In genomic region chr11:115958089-115959000, GRCh38 we compare ENCODE assay signal across 26 cellular contexts.
A peak's percentile ranks its signal among the peaks of the same experiment; 100 is the strongest.
DNase-seq lines count a peak whose midpoint lies in the region; ATAC-seq and TF ChIP-seq lines count a peak whose summit lies in the region.
"Had no signal": no experiment of that assay in that cellular context is flagged by ENCODE, and none has a peak within 500 bp of the region (broad histone marks: within the 10 kb centered on the region; RNA-seq: fewer than 3 reads in every experiment).

No MANE protein-coding gene starts in this region.

- ATAC-seq in activated T-cell treated with anti-CD3 and anti-CD28 coated beads, Interleukin-2, amount 50 U/mL, for 72 hours (replicated peaks in 1 of 2), result no peak
- ATAC-seq in stimulated activated effector memory CD8-positive, alpha-beta T cell treated with anti-CD3 and anti-CD28 coated beads, Interleukin-12 subunit alpha, Interleukin-12 subunit beta, amount 100 ng/mL, for 72 hours, result peak; percentile 19
- ATAC-seq in HG02884 (IDR thresholded peaks at IDR 0.05; ENCODE audit: unreplicated experiment) (no peak), right cardiac atrium (no peak)
- ATAC-seq: activated CD4-positive, CD25-positive, alpha-beta regulatory T cell treated with anti-CD3 and anti-CD28 coated beads, Interleukin-2, amount 50 U/mL, for 24 hours; activated naive CD8-positive, alpha-beta T cell treated with anti-CD3 and anti-CD28 coated beads, Interleukin-2, amount 50 U/mL, for 24 hours; left colon; Panc1 had no signal

- H3K27ac Mint-ChIP-seq in activated T-cell treated with anti-CD3 and anti-CD28 coated beads, Interleukin-2, amount 50 U/mL, for 72 hours, result peak overlapping the region; percentile 64
- no peak overlapping the region for H3K27ac Mint-ChIP-seq in endodermal cell
- no peak overlapping the region for H3K27ac Mint-ChIP-seq in stimulated activated effector memory CD8-positive, alpha-beta T cell treated with anti-CD3 and anti-CD28 coated beads, Interleukin-12 subunit alpha, Interleukin-12 subunit beta, amount 100 ng/mL, for 72 hours
- H3K27ac Mint-ChIP-seq: activated CD4-positive, alpha-beta memory T cell treated with anti-CD3 and anti-CD28 coated beads for 36 hours; activated naive CD8-positive, alpha-beta T cell treated with anti-CD3 and anti-CD28 coated beads, Interleukin-2, amount 50 U/mL, for 24 hours; B cell; CD8-positive, alpha-beta memory T cell; memory B cell had no signal

- H3K9ac ChIP-seq in endodermal cell (ENCODE audit: extremely low read depth, low read length, poor library complexity, severe bottlenecking), result no peak overlapping the region

- intact Hi-C loops in right cardiac atrium (cut with DNase I), result no loop called here

- no peaks in the 10 kb centered on the region for H3K36me3 Mint-ChIP-seq in activated T-cell treated with anti-CD3 and anti-CD28 coated beads, Interleukin-2, amount 50 U/mL, for 72 hours (ENCODE audit: insufficient read depth in 2 of 2)
- no peaks in the 10 kb centered on the region for H3K36me3 Mint-ChIP-seq in endodermal cell (ENCODE audit: low read depth)
- H3K36me3 Mint-ChIP-seq in stimulated activated effector memory CD8-positive, alpha-beta T cell treated with anti-CD3 and anti-CD28 coated beads, Interleukin-12 subunit alpha, Interleukin-12 subunit beta, amount 100 ng/mL, for 72 hours, result no peaks in the 10 kb centered on the region
- H3K36me3 Mint-ChIP-seq: activated CD4-positive, alpha-beta memory T cell treated with anti-CD3 and anti-CD28 coated beads for 36 hours; CD8-positive, alpha-beta memory T cell; memory B cell had no signal

- H3K27me3 ChIP-seq in endodermal cell (ENCODE audit: control insufficient read depth, insufficient read depth, low read length, poor library complexity, severe bottlenecking), result no peaks in the 10 kb centered on the region
- H3K27me3 ChIP-seq in right cardiac atrium (ENCODE audit: control insufficient read depth, insufficient read depth), result no peaks in the 10 kb centered on the region
- H3K27me3 ChIP-seq: body of pancreas had no signal

- H3K4me1 ChIP-seq in endodermal cell (ENCODE audit: control insufficient read depth, insufficient read depth, low read length), result no peaks in the 10 kb centered on the region
- no peaks in the 10 kb centered on the region for H3K4me1 ChIP-seq in right cardiac atrium (ENCODE audit: control insufficient read depth, insufficient read depth, low read length)
- H3K4me1 ChIP-seq: suprapubic skin had no signal

- WGBS in endodermal cell (ENCODE audit: insufficient coverage in 1 of 2, insufficient read length in 1 of 2), 2 experiments, result 89% methylated on average over 7 to 20 of the region's 20 CpGs
- 84% methylated on average over 20 of the region's 20 CpGs for WGBS in right cardiac atrium

- peaks cover 0 to 4% of the 10 kb centered on the region in 2 donors for H3K9me3 Mint-ChIP-seq in activated T-cell treated with anti-CD3 and anti-CD28 coated beads, Interleukin-2, amount 50 U/mL, for 72 hours
- H3K9me3 Mint-ChIP-seq in endodermal cell, result no peaks in the 10 kb centered on the region
- H3K9me3 Mint-ChIP-seq in stimulated activated effector memory CD8-positive, alpha-beta T cell treated with anti-CD3 and anti-CD28 coated beads, Interleukin-12 subunit alpha, Interleukin-12 subunit beta, amount 100 ng/mL, for 72 hours, result peaks cover 10% of the 10 kb centered on the region
- H3K9me3 Mint-ChIP-seq: activated CD4-positive, alpha-beta memory T cell treated with anti-CD3 and anti-CD28 coated beads for 36 hours; activated naive CD8-positive, alpha-beta T cell treated with anti-CD3 and anti-CD28 coated beads, Interleukin-2, amount 50 U/mL, for 24 hours; CD8-positive, alpha-beta memory T cell; memory B cell had no signal

- H3K9me3 ChIP-seq in endodermal cell (ENCODE audit: control insufficient read depth, low read length) (no peaks in the 10 kb centered on the region), right cardiac atrium (ENCODE audit: control insufficient read depth, low read length) (no peaks in the 10 kb centered on the region)
- H3K9me3 ChIP-seq: body of pancreas, suprapubic skin had no signal

- peaks cover 7% of the 10 kb centered on the region for H3K27me3 Mint-ChIP-seq in activated T-cell treated with anti-CD3 and anti-CD28 coated beads, Interleukin-2, amount 50 U/mL, for 72 hours (ENCODE audit: low read depth)
- peaks cover 7% of the 10 kb centered on the region for H3K27me3 Mint-ChIP-seq in endodermal cell (ENCODE audit: insufficient read depth)
- H3K27me3 Mint-ChIP-seq: activated naive CD8-positive, alpha-beta T cell treated with anti-CD3 and anti-CD28 coated beads, Interleukin-2, amount 50 U/mL, for 24 hours had no signal

- H3K27ac ChIP-seq in endodermal cell (ENCODE audit: low read depth, low read length), result peak overlapping the region; percentile 75
- no peak overlapping the region for H3K27ac ChIP-seq in right cardiac atrium (ENCODE audit: low read length)
- H3K27ac ChIP-seq: body of pancreas, epithelial cell of prostate, suprapubic skin had no signal

- no peak overlapping the region for H3K4me3 Mint-ChIP-seq in activated T-cell treated with anti-CD3 and anti-CD28 coated beads, Interleukin-2, amount 50 U/mL, for 72 hours
- no peak overlapping the region for H3K4me3 Mint-ChIP-seq in endodermal cell
- H3K4me3 Mint-ChIP-seq in stimulated activated effector memory CD8-positive, alpha-beta T cell treated with anti-CD3 and anti-CD28 coated beads, Interleukin-12 subunit alpha, Interleukin-12 subunit beta, amount 100 ng/mL, for 72 hours, result no peak overlapping the region
- H3K4me3 Mint-ChIP-seq: activated CD4-positive, alpha-beta memory T cell treated with anti-CD3 and anti-CD28 coated beads for 36 hours; activated naive CD8-positive, alpha-beta T cell treated with anti-CD3 and anti-CD28 coated beads, Interleukin-2, amount 50 U/mL, for 24 hours; B cell; CD8-positive, alpha-beta memory T cell; memory B cell had no signal

- peak; percentile 35 for TF ChIP-seq CTCF in endodermal cell (conservative IDR thresholded peaks at IDR 0.05)

- H3K4me1 Mint-ChIP-seq in activated T-cell treated with anti-CD3 and anti-CD28 coated beads, Interleukin-2, amount 50 U/mL, for 72 hours (ENCODE audit: low read depth), result no peaks in the 10 kb centered on the region
- H3K4me1 Mint-ChIP-seq in endodermal cell, result peaks cover 10% of the 10 kb centered on the region
- H3K4me1 Mint-ChIP-seq in stimulated activated effector memory CD8-positive, alpha-beta T cell treated with anti-CD3 and anti-CD28 coated beads, Interleukin-12 subunit alpha, Interleukin-12 subunit beta, amount 100 ng/mL, for 72 hours, result no peaks in the 10 kb centered on the region
- H3K4me1 Mint-ChIP-seq: activated naive CD8-positive, alpha-beta T cell treated with anti-CD3 and anti-CD28 coated beads, Interleukin-2, amount 50 U/mL, for 24 hours; B cell; CD8-positive, alpha-beta memory T cell had no signal

- H3K4me3 ChIP-seq in endodermal cell (ENCODE audit: low read length) (no peak overlapping the region), right cardiac atrium (ENCODE audit: low read length) (no peak overlapping the region)
- H3K4me3 ChIP-seq: body of pancreas, smooth muscle cell, suprapubic skin had no signal

- no peak for DNase-seq in activated T-cell treated with anti-CD3 and anti-CD28 coated beads, Interleukin-2, amount 50 U/mL, for 72 hours
- DNase-seq in activated T-cell treated with anti-CD3 and anti-CD28 coated beads for 4 hours (no peak), NCI-H2029 treated with DMSO at 0.1 percent for 48 hours (lab: John Stamatoyannopoulos, UW) (peak; percentile 37), endodermal cell (peak; percentile 54), EL (no peak), right cardiac atrium (no peak)
- no peak for DNase-seq in stimulated activated effector memory CD8-positive, alpha-beta T cell treated with anti-CD3 and anti-CD28 coated beads, Interleukin-12 subunit alpha, Interleukin-12 subunit beta, amount 100 ng/mL, for 72 hours (ENCODE audit: low spot score in 2 of 2)
- DNase-seq: activated CD4-positive, alpha-beta memory T cell treated with anti-CD3 and anti-CD28 coated beads for 36 hours; activated gamma-delta T cell; activated naive CD8-positive, alpha-beta T cell treated with anti-CD3 and anti-CD28 coated beads, Interleukin-2, amount 50 U/mL, for 24 hours; CD8-positive, alpha-beta memory T cell; head of caudate nucleus; KG1; left colon; MM.1S; occipital lobe; stimulated activated CD4-positive, alpha-beta T cell treated with anti-CD3 and anti-CD28 coated beads, Interleukin-2, amount 100 ng/mL, for 24 hours had no signal

- H3K36me3 ChIP-seq in endodermal cell (ENCODE audit: control insufficient read depth, insufficient read depth, low read length), result no peaks in the 10 kb centered on the region
- H3K36me3 ChIP-seq: suprapubic skin had no signal

Comparison
In these comparisons a context has a peak if more than half of its experiments do, and no peak if none do; other contexts are left out.
1. DNase-seq: peak in NCI-H2029 treated with DMSO at 0.1 percent for 48 hours (single experiment) and endodermal cell (single experiment); none in activated T-cell treated with anti-CD3 and anti-CD28 coated beads, Interleukin-2, amount 50 U/mL, for 72 hours (0 of 2), activated T-cell treated with anti-CD3 and anti-CD28 coated beads for 4 hours (single experiment), stimulated activated effector memory CD8-positive, alpha-beta T cell treated with anti-CD3 and anti-CD28 coated beads, Interleukin-12 subunit alpha, Interleukin-12 subunit beta, amount 100 ng/mL, for 72 hours (0 of 2), EL (single experiment) and right cardiac atrium (0 of 3).